Comparison of ENCODE assay signal across 1 cellular context in the genomic region with DNA sequence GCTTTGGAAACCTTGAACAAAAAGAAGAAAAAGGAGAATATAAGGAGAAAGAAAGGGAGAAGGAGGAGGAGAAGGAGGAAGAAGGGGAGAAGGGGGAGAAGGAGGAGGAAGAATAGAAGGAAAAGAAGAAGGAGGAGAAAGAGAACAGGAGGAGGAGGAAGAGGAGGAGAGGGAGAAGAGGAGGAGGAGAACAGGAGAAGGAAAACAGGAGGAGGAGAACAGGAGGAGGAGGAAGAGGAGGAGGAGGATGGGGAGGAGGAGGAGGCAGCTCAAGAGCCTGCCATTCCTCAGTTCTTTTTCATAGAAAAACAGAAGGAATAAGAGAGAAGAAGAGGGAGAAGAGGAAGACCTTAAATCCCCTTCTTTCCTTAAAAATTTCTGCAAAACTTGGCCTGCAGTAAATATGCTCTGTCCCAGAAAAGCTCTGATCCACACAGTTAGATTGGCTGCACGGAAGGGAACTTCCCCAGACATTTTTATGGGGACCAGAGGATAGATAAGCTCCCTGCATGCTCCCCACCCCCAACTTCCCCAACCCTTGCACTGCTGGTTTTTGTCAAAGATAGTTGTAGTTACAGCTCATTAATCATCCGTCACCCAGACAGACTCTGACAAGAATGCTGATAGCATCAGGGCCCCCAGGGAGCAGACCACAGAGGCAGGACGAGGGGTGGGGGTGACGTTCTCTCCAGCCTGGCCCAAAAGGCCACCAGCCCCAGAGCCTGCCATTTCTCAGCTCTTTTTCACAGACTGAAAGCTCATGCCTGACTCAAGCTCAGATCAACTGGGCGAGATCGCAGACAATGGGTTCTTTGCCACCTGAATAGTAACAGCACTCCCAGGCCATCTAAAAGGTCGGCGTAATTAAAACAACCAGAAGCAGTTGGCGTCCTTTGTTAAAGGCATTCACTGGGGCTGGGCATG.
A peak's percentile ranks its signal among the peaks of the same experiment; 100 is the strongest.
TF ChIP-seq lines count a peak whose summit lies in the region.

No MANE protein-coding gene starts in this region.

TF ChIP-seq in HEK293, 187 proteins besides CTCF, POLR2A, EP300 and RAD21 (continued from another document and continues in another):
- TF ChIP-seq ZNF530 (tag by site-specific recombination; IDR thresholded peaks at IDR 0.05; ENCODE audit: low read depth) (no peak), ZIC2 (tag by site-specific recombination; IDR thresholded peaks at IDR 0.05) (peak; percentile 92), ZNF670 (tag by site-specific recombination; IDR thresholded peaks at IDR 0.05; ENCODE audit: low read depth) (no peak), ZNF132 (tag by site-specific recombination; IDR thresholded peaks at IDR 0.05; ENCODE audit: borderline replicate concordance) (no peak), ZNF16 (tag by site-specific recombination; IDR thresholded peaks at IDR 0.05; ENCODE audit: low read depth) (no peak), ZNF391 (tag by site-specific recombination; IDR thresholded peaks at IDR 0.05; ENCODE audit: borderline replicate concordance, low read depth) (no peak), ZNF585B (tag by site-specific recombination; IDR thresholded peaks at IDR 0.05) (no peak), FEZF1 (tag by site-specific recombination; IDR thresholded peaks at IDR 0.05) (peak; percentile 92), SALL2 (tag by site-specific recombination; IDR thresholded peaks at IDR 0.05; ENCODE audit: borderline replicate concordance) (no peak), GLIS2 (tag by site-specific recombination; IDR thresholded peaks at IDR 0.05) (peak; percentile 50; the same call in 1 of the 2 replicates), ZNF211 (tag by site-specific recombination; IDR thresholded peaks at IDR 0.05; ENCODE audit: low read depth) (no peak), ZNF626 (tag by site-specific recombination; IDR thresholded peaks at IDR 0.05) (no peak), MEIS1 (CRISPR knock-in tag; IDR thresholded peaks at IDR 0.05; ENCODE audit: borderline replicate concordance) (peak; percentile 96), ZNF266 (tag by site-specific recombination; IDR thresholded peaks at IDR 0.05; ENCODE audit: low read depth) (no peak), SCRT1 (tag by site-specific recombination; IDR thresholded peaks at IDR 0.05; ENCODE audit: borderline replicate concordance) (no peak), ZNF549 (tag by site-specific recombination; IDR thresholded peaks at IDR 0.05) (no peak), KLF9 (tag by site-specific recombination; IDR thresholded peaks at IDR 0.05; ENCODE audit: low read depth) (no peak), ZNF155 (tag by site-specific recombination; IDR thresholded peaks at IDR 0.05) (no peak), MZF1 (tag by site-specific recombination; IDR thresholded peaks at IDR 0.05; ENCODE audit: borderline replicate concordance) (peak; percentile 67), ZBTB1 (tag by site-specific recombination; IDR thresholded peaks at IDR 0.05) (no peak), ZNF629 (tag by site-specific recombination; IDR thresholded peaks at IDR 0.05) (peak; percentile 23; the same call in 1 of the 2 replicates), ZXDB (tag by site-specific recombination; IDR thresholded peaks at IDR 0.05) (peak; percentile 63), ZNF785 (tag by site-specific recombination; IDR thresholded peaks at IDR 0.05) (no peak), ZSCAN16 (tag by site-specific recombination; IDR thresholded peaks at IDR 0.05) (no peak), KLF16 (tag by site-specific recombination; IDR thresholded peaks at IDR 0.05) (peak; percentile 33), ZNF416 (tag by site-specific recombination; IDR thresholded peaks at IDR 0.05) (no peak), ZNF654 (tag by site-specific recombination; IDR thresholded peaks at IDR 0.05; ENCODE audit: low read depth) (no peak), YY2 (tag by site-specific recombination; IDR thresholded peaks at IDR 0.05) (no peak), ZNF335 (tag by site-specific recombination; conservative IDR thresholded peaks at IDR 0.05) (peak; percentile 53), GFI1B (tag by site-specific recombination; IDR thresholded peaks at IDR 0.05) (no peak)
- TF ChIP-seq, protein P1, sequence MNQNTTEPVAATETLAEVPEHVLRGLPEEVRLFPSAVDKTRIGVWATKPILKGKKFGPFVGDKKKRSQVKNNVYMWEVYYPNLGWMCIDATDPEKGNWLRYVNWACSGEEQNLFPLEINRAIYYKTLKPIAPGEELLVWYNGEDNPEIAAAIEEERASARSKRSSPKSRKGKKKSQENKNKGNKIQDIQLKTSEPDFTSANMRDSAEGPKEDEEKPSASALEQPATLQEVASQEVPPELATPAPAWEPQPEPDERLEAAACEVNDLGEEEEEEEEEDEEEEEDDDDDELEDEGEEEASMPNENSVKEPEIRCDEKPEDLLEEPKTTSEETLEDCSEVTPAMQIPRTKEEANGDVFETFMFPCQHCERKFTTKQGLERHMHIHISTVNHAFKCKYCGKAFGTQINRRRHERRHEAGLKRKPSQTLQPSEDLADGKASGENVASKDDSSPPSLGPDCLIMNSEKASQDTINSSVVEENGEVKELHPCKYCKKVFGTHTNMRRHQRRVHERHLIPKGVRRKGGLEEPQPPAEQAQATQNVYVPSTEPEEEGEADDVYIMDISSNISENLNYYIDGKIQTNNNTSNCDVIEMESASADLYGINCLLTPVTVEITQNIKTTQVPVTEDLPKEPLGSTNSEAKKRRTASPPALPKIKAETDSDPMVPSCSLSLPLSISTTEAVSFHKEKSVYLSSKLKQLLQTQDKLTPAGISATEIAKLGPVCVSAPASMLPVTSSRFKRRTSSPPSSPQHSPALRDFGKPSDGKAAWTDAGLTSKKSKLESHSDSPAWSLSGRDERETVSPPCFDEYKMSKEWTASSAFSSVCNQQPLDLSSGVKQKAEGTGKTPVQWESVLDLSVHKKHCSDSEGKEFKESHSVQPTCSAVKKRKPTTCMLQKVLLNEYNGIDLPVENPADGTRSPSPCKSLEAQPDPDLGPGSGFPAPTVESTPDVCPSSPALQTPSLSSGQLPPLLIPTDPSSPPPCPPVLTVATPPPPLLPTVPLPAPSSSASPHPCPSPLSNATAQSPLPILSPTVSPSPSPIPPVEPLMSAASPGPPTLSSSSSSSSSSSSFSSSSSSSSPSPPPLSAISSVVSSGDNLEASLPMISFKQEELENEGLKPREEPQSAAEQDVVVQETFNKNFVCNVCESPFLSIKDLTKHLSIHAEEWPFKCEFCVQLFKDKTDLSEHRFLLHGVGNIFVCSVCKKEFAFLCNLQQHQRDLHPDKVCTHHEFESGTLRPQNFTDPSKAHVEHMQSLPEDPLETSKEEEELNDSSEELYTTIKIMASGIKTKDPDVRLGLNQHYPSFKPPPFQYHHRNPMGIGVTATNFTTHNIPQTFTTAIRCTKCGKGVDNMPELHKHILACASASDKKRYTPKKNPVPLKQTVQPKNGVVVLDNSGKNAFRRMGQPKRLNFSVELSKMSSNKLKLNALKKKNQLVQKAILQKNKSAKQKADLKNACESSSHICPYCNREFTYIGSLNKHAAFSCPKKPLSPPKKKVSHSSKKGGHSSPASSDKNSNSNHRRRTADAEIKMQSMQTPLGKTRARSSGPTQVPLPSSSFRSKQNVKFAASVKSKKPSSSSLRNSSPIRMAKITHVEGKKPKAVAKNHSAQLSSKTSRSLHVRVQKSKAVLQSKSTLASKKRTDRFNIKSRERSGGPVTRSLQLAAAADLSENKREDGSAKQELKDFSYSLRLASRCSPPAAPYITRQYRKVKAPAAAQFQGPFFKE (tag by site-specific recombination; IDR thresholded peaks at IDR 0.05; ENCODE audit: borderline replicate concordance): no peak
- TF ChIP-seq, protein P2, sequence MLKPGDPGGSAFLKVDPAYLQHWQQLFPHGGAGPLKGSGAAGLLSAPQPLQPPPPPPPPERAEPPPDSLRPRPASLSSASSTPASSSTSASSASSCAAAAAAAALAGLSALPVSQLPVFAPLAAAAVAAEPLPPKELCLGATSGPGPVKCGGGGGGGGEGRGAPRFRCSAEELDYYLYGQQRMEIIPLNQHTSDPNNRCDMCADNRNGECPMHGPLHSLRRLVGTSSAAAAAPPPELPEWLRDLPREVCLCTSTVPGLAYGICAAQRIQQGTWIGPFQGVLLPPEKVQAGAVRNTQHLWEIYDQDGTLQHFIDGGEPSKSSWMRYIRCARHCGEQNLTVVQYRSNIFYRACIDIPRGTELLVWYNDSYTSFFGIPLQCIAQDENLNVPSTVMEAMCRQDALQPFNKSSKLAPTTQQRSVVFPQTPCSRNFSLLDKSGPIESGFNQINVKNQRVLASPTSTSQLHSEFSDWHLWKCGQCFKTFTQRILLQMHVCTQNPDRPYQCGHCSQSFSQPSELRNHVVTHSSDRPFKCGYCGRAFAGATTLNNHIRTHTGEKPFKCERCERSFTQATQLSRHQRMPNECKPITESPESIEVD (tag by site-specific recombination; IDR thresholded peaks at IDR 0.05): peak; percentile 75
- TF ChIP-seq, protein P3, sequence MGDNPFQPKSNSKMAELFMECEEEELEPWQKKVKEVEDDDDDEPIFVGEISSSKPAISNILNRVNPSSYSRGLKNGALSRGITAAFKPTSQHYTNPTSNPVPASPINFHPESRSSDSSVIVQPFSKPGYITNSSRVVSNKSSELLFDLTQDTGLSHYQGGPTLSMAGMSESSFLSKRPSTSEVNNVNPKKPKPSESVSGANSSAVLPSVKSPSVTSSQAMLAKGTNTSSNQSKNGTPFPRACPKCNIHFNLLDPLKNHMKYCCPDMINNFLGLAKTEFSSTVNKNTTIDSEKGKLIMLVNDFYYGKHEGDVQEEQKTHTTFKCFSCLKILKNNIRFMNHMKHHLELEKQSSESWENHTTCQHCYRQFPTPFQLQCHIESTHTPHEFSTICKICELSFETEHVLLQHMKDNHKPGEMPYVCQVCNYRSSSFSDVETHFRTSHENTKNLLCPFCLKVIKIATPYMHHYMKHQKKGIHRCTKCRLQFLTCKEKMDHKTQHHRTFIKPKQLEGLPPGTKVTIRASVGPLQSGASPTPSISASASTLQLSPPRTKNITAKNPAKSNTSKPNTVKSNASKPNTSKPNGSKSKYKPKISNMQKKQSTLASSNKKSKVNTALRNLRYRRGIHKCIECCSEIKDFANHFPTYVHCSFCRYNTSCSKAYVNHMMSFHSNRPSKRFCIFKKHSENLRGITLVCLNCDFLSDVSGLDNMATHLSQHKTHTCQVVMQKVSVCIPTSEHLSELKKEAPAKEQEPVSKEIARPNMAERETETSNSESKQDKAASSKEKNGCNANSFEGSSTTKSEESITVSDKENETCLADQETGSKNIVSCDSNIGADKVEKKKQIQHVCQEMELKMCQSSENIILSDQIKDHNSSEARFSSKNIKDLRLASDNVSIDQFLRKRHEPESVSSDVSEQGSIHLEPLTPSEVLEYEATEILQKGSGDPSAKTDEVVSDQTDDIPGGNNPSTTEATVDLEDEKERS (tag by site-specific recombination; IDR thresholded peaks at IDR 0.05): no peak
- TF ChIP-seq, protein P4, sequence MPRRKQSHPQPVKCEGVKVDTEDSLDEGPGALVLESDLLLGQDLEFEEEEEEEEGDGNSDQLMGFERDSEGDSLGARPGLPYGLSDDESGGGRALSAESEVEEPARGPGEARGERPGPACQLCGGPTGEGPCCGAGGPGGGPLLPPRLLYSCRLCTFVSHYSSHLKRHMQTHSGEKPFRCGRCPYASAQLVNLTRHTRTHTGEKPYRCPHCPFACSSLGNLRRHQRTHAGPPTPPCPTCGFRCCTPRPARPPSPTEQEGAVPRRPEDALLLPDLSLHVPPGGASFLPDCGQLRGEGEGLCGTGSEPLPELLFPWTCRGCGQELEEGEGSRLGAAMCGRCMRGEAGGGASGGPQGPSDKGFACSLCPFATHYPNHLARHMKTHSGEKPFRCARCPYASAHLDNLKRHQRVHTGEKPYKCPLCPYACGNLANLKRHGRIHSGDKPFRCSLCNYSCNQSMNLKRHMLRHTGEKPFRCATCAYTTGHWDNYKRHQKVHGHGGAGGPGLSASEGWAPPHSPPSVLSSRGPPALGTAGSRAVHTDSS (tag by site-specific recombination; IDR thresholded peaks at IDR 0.05): peak; percentile 91
- TF ChIP-seq, protein P5, sequence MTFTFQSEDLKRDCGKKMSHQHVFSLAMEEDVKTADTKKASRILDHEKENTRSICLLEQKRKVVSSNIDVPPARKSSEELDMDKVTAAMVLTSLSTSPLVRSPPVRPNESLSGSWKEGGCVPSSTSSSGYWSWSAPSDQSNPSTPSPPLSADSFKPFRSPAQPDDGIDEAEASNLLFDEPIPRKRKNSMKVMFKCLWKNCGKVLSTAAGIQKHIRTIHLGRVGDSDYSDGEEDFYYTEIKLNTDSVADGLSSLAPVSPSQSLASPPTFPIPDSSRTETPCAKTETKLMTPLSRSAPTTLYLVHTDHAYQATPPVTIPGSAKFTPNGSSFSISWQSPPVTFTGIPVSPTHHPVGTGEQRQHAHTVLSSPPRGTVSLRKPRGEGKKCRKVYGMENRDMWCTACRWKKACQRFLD (tag by site-specific recombination; IDR thresholded peaks at IDR 0.05): no peak
- TF ChIP-seq, protein P6, sequence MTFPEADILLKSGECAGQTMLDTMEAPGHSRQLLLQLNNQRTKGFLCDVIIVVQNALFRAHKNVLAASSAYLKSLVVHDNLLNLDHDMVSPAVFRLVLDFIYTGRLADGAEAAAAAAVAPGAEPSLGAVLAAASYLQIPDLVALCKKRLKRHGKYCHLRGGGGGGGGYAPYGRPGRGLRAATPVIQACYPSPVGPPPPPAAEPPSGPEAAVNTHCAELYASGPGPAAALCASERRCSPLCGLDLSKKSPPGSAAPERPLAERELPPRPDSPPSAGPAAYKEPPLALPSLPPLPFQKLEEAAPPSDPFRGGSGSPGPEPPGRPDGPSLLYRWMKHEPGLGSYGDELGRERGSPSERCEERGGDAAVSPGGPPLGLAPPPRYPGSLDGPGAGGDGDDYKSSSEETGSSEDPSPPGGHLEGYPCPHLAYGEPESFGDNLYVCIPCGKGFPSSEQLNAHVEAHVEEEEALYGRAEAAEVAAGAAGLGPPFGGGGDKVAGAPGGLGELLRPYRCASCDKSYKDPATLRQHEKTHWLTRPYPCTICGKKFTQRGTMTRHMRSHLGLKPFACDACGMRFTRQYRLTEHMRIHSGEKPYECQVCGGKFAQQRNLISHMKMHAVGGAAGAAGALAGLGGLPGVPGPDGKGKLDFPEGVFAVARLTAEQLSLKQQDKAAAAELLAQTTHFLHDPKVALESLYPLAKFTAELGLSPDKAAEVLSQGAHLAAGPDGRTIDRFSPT (tag by site-specific recombination; IDR thresholded peaks at IDR 0.05): 0 out of 2 replicates have a peak, but pooled peaks have one; percentile 40
- TF ChIP-seq, protein P7, sequence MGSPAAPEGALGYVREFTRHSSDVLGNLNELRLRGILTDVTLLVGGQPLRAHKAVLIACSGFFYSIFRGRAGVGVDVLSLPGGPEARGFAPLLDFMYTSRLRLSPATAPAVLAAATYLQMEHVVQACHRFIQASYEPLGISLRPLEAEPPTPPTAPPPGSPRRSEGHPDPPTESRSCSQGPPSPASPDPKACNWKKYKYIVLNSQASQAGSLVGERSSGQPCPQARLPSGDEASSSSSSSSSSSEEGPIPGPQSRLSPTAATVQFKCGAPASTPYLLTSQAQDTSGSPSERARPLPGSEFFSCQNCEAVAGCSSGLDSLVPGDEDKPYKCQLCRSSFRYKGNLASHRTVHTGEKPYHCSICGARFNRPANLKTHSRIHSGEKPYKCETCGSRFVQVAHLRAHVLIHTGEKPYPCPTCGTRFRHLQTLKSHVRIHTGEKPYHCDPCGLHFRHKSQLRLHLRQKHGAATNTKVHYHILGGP (tag by site-specific recombination; IDR thresholded peaks at IDR 0.05): no peak
- TF ChIP-seq, protein P8, sequence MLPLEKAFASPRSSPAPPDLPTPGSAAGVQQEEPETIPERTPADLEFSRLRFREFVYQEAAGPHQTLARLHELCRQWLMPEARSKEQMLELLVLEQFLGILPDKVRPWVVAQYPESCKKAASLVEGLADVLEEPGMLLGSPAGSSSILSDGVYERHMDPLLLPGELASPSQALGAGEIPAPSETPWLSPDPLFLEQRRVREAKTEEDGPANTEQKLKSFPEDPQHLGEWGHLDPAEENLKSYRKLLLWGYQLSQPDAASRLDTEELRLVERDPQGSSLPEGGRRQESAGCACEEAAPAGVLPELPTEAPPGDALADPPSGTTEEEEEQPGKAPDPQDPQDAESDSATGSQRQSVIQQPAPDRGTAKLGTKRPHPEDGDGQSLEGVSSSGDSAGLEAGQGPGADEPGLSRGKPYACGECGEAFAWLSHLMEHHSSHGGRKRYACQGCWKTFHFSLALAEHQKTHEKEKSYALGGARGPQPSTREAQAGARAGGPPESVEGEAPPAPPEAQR (tag by site-specific recombination; IDR thresholded peaks at IDR 0.05): no peak
